20 cellular contexts compared by ENCODE assay signal in genomic region chr20:6855806-6856205, GRCh38.
"Had no signal": no experiment of that assay in that cellular context is flagged by ENCODE, and none has a peak within 500 bp of the region (broad histone marks: within the 10 kb centered on the region; RNA-seq: fewer than 3 reads in every experiment).

No MANE protein-coding gene starts in this region.

- H3K4me1 ChIP-seq: adrenal gland, colonic mucosa, esophagus muscularis mucosa, left ventricle myocardium inferior, sigmoid colon, stomach, uterus had no signal

- H3K4me3 ChIP-seq: adrenal gland, colonic mucosa, dorsolateral prefrontal cortex, esophagus muscularis mucosa, hepatocyte, left ventricle myocardium inferior, sigmoid colon, smooth muscle cell, stomach, uterus had no signal

- H3K36me3 ChIP-seq: adrenal gland, colonic mucosa, esophagus muscularis mucosa, left ventricle myocardium inferior, sigmoid colon, stomach, uterus had no signal

- DNase-seq: activated naive CD4-positive, alpha-beta T cell; activated T-cell treated with anti-CD3 and anti-CD28 coated beads, Interleukin-2, amount 50 U/mL, for 1 hour; adrenal gland; colonic mucosa; dorsolateral prefrontal cortex; effector memory CD8-positive, alpha-beta T cell; glutamatergic neuron; immature natural killer cell; kidney glomerular epithelial cell; left ventricle myocardium inferior; naive thymus-derived CD8-positive, alpha-beta T cell; retina; sigmoid colon; stimulated activated CD4-positive, alpha-beta T cell treated with anti-CD3 and anti-CD28 coated beads, Interleukin-15, amount 100 ng/mL, for 24 hours; stomach; trophoblast cell; uterus had no signal

- H3K27ac ChIP-seq: adrenal gland, colonic mucosa, dorsolateral prefrontal cortex, esophagus muscularis mucosa, hepatocyte, left ventricle myocardium inferior, sigmoid colon, stomach, uterus had no signal

- H3K9me3 ChIP-seq: adrenal gland, colonic mucosa, esophagus muscularis mucosa, left ventricle myocardium inferior, sigmoid colon, stomach, uterus had no signal
